ENCODE assay signal across 1 cellular context in the genomic region with DNA sequence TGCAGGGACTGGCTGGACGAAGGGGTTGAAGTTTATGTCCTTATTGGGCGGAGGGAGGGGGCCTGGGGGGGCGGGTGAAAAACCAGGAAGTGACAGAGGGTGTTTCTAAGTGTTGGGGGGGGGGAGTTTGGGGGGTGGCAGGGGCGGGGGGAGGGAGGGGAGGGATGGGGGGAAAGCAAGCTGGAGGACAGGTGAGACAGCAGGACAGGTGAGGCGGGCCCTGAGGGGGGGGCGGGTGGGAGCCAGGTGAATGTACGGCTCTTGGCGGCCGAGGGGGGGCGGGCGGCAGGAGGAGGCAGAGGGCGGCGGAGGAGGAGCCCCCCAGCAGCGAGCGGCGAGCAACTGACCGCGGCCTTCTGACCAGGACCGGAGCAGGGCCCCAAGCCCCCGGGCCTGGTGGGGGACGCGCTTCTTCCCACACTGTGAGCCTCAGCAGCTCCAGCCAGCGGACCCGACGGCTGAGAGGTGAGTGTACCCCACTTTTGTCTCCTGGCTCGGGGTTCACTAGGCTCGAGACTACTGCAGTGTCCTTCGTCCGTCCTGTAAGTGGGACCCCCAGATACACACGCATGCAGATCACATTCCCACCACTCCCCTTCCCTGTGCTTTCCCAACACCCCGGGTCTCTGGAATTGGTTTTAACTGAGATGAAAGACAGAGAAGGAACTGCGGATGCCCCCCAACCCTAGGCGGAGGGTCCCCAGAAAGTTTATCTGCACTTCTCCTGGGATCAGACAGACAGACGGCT.
TF ChIP-seq lines count a peak whose summit lies in the region.

A gene (plus strand): TSS at position 324 of the 748 bp plus-strand sequence. CDS start 11,859 bp downstream, outside the sequence.

TF ChIP-seq in WTC11, 78 proteins besides CTCF, POLR2A, EP300 and RAD21 (continued from another document):
- TF ChIP-seq, protein P1, sequence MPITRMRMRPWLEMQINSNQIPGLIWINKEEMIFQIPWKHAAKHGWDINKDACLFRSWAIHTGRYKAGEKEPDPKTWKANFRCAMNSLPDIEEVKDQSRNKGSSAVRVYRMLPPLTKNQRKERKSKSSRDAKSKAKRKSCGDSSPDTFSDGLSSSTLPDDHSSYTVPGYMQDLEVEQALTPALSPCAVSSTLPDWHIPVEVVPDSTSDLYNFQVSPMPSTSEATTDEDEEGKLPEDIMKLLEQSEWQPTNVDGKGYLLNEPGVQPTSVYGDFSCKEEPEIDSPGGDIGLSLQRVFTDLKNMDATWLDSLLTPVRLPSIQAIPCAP (CRISPR knock-in tag; IDR thresholded peaks at IDR 0.05) = no peak
- TF ChIP-seq HMGA2 (CRISPR knock-in tag; IDR thresholded peaks at IDR 0.05) (no peak), ZNF416 (CRISPR knock-in tag; IDR thresholded peaks at IDR 0.05) (no peak), ATF1 (CRISPR knock-in tag; IDR thresholded peaks at IDR 0.05) (no peak), IRF2 (CRISPR knock-in tag; IDR thresholded peaks at IDR 0.05; ENCODE audit: borderline replicate concordance, low read depth) (no peak), ZNF423 (CRISPR knock-in tag; IDR thresholded peaks at IDR 0.05) (no peak), NR2C2 (CRISPR knock-in tag; IDR thresholded peaks at IDR 0.05) (no peak), PRRX2 (CRISPR knock-in tag; IDR thresholded peaks at IDR 0.05) (no peak), ESRRA (CRISPR knock-in tag; IDR thresholded peaks at IDR 0.05; ENCODE audit: borderline replicate concordance) (no peak)
- TF ChIP-seq, protein P2, sequence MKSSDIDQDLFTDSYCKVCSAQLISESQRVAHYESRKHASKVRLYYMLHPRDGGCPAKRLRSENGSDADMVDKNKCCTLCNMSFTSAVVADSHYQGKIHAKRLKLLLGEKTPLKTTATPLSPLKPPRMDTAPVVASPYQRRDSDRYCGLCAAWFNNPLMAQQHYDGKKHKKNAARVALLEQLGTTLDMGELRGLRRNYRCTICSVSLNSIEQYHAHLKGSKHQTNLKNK (CRISPR knock-in tag; IDR thresholded peaks at IDR 0.05) = no peak
- TF ChIP-seq, protein P3, sequence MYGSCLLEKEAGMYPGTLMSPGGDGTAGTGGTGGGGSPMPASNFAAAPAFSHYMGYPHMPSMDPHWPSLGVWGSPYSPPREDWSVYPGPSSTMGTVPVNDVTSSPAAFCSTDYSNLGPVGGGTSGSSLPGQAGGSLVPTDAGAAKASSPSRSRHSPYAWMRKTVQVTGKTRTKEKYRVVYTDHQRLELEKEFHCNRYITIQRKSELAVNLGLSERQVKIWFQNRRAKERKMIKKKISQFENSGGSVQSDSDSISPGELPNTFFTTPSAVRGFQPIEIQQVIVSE (CRISPR knock-in tag; IDR thresholded peaks at IDR 0.05; ENCODE audit: borderline replicate concordance) = no peak
